In genomic region chr19:45472557-45473365, GRCh38 we compare ENCODE assay signal across 1 cellular context.
TF ChIP-seq lines count a peak whose summit lies in the region.

No MANE protein-coding gene starts in this region.

TF ChIP-seq in WTC11, 78 proteins besides CTCF, POLR2A, EP300 and RAD21 (continued from another document):
- TF ChIP-seq STAT6 (CRISPR knock-in tag; conservative IDR thresholded peaks at IDR 0.05; ENCODE audit: low read depth) (no peak), NR1H2 (CRISPR knock-in tag; IDR thresholded peaks at IDR 0.05) (no peak), ZBTB21 (CRISPR knock-in tag; IDR thresholded peaks at IDR 0.05; ENCODE audit: borderline replicate concordance) (no peak), CDX4 (CRISPR knock-in tag; IDR thresholded peaks at IDR 0.05; ENCODE audit: borderline replicate concordance) (no peak), PREB (CRISPR knock-in tag; IDR thresholded peaks at IDR 0.05; ENCODE audit: borderline replicate concordance) (no peak), TEAD4 (CRISPR knock-in tag; IDR thresholded peaks at IDR 0.05) (no peak), NFYB (CRISPR knock-in tag; conservative IDR thresholded peaks at IDR 0.05; ENCODE audit: low read depth) (no peak), ZNF423 (CRISPR knock-in tag; IDR thresholded peaks at IDR 0.05) (no peak)
- TF ChIP-seq, protein P1, sequence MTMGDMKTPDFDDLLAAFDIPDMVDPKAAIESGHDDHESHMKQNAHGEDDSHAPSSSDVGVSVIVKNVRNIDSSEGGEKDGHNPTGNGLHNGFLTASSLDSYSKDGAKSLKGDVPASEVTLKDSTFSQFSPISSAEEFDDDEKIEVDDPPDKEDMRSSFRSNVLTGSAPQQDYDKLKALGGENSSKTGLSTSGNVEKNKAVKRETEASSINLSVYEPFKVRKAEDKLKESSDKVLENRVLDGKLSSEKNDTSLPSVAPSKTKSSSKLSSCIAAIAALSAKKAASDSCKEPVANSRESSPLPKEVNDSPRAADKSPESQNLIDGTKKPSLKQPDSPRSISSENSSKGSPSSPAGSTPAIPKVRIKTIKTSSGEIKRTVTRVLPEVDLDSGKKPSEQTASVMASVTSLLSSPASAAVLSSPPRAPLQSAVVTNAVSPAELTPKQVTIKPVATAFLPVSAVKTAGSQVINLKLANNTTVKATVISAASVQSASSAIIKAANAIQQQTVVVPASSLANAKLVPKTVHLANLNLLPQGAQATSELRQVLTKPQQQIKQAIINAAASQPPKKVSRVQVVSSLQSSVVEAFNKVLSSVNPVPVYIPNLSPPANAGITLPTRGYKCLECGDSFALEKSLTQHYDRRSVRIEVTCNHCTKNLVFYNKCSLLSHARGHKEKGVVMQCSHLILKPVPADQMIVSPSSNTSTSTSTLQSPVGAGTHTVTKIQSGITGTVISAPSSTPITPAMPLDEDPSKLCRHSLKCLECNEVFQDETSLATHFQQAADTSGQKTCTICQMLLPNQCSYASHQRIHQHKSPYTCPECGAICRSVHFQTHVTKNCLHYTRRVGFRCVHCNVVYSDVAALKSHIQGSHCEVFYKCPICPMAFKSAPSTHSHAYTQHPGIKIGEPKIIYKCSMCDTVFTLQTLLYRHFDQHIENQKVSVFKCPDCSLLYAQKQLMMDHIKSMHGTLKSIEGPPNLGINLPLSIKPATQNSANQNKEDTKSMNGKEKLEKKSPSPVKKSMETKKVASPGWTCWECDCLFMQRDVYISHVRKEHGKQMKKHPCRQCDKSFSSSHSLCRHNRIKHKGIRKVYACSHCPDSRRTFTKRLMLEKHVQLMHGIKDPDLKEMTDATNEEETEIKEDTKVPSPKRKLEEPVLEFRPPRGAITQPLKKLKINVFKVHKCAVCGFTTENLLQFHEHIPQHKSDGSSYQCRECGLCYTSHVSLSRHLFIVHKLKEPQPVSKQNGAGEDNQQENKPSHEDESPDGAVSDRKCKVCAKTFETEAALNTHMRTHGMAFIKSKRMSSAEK (CRISPR knock-in tag; IDR thresholded peaks at IDR 0.05; ENCODE audit: borderline replicate concordance) = no peak
- TF ChIP-seq, protein P2, sequence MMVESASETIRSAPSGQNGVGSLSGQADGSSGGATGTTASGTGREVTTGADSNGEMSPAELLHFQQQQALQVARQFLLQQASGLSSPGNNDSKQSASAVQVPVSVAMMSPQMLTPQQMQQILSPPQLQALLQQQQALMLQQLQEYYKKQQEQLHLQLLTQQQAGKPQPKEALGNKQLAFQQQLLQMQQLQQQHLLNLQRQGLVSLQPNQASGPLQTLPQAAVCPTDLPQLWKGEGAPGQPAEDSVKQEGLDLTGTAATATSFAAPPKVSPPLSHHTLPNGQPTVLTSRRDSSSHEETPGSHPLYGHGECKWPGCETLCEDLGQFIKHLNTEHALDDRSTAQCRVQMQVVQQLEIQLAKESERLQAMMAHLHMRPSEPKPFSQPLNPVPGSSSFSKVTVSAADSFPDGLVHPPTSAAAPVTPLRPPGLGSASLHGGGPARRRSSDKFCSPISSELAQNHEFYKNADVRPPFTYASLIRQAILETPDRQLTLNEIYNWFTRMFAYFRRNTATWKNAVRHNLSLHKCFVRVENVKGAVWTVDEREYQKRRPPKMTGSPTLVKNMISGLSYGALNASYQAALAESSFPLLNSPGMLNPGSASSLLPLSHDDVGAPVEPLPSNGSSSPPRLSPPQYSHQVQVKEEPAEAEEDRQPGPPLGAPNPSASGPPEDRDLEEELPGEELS (CRISPR knock-in tag; IDR thresholded peaks at IDR 0.05) = no peak
